In genomic region chr2:43636153-43636552, GRCh38 we compare ENCODE assay signal across 2 cellular contexts. TPM values are rescaled to one million over a fixed set of nuclear protein-coding genes. Genes with fewer than 3 reads are reported as not detected.
"Had no signal": no experiment of that assay in that cellular context is flagged by ENCODE, and none has a peak within 500 bp of the region (broad histone marks: within the 10 kb centered on the region; RNA-seq: fewer than 3 reads in every experiment).

No MANE protein-coding gene starts in this region.

RNA-seq across cellular contexts. Expression of gene PLEKHH2, which starts 0.9 kb away (rescaled TPM):
- total RNA-seq: lung microvascular endothelial cell had no signal

RNA-seq across cellular contexts. Expression of gene C1GALT1C1L, which starts 40.1 kb away (rescaled TPM):
- total RNA-seq: lung microvascular endothelial cell, occipital lobe had no signal
